Comparison of ENCODE assay signal across 8 cellular contexts in genomic region chr6:26026833-26027490, GRCh38.
DNase-seq lines count a peak whose midpoint lies in the region; ATAC-seq and TF ChIP-seq lines count a peak whose summit lies in the region.

No MANE protein-coding gene starts in this region.

- no peak for TF ChIP-seq CTCF in DOHH2 (IDR thresholded peaks at IDR 0.05; ENCODE audit: low read depth, low read length, poor library complexity, severe bottlenecking)
- TF ChIP-seq CTCF in fibroblast of mammary gland (conservative IDR thresholded peaks at IDR 0.05; ENCODE audit: control insufficient read depth, insufficient read depth, low read depth, low read length), result no peak
- TF ChIP-seq CTCF in nephron (IDR thresholded peaks at IDR 0.05; ENCODE audit: unreplicated experiment in 3 of 3), result no peak

- no peaks in the 10 kb centered on the region for H3K79me2 ChIP-seq in DOHH2 (ENCODE audit: control insufficient read depth, low read length)

- peak; percentile 70 for ATAC-seq in activated T-helper 17 cell treated with anti-CD3 and anti-CD28 coated beads, Interleukin-2, amount 50 U/mL, for 72 hours (replicated peaks)

- peak overlapping the region; percentile 100 for H3K27ac Mint-ChIP-seq in activated T-helper 17 cell treated with anti-CD3 and anti-CD28 coated beads, Interleukin-2, amount 50 U/mL, for 72 hours
- H3K27ac Mint-ChIP-seq in nephron, result peak overlapping the region; percentile 92 to 97 (median 97)

- H3K4me3 ChIP-seq in DOHH2 (ENCODE audit: low read length), result peak overlapping the region; percentile 73
- H3K4me3 ChIP-seq in fibroblast of mammary gland (ENCODE audit: control insufficient read depth, low read depth, low read length), result peak overlapping the region; percentile 79

- H3K27me3 ChIP-seq in DOHH2 (ENCODE audit: control insufficient read depth, low read length), result no peaks in the 10 kb centered on the region

- H3K4me2 ChIP-seq in DOHH2 (ENCODE audit: low read length), result peak overlapping the region; percentile 67

- H3K9me3 Mint-ChIP-seq in activated T-helper 17 cell treated with anti-CD3 and anti-CD28 coated beads, Interleukin-2, amount 50 U/mL, for 72 hours, result no peaks in the 10 kb centered on the region
- H3K9me3 Mint-ChIP-seq in nephron, result no peaks in the 10 kb centered on the region

- peaks cover 83% of the 10 kb centered on the region for H3K4me1 ChIP-seq in DOHH2 (ENCODE audit: control insufficient read depth, low read length)

- peak overlapping the region; percentile 98 for H3K27ac ChIP-seq in DOHH2 (ENCODE audit: low read depth, low read length)

- peaks cover 18% of the 10 kb centered on the region for H3K4me1 Mint-ChIP-seq in activated T-helper 17 cell treated with anti-CD3 and anti-CD28 coated beads, Interleukin-2, amount 50 U/mL, for 72 hours
- peaks cover 68% of the 10 kb centered on the region for H3K4me1 Mint-ChIP-seq in nephron

- peaks cover 13% of the 10 kb centered on the region for H3K36me3 ChIP-seq in DOHH2 (ENCODE audit: control insufficient read depth, low read length)

- H3K27me3 Mint-ChIP-seq in activated T-helper 17 cell treated with anti-CD3 and anti-CD28 coated beads, Interleukin-2, amount 50 U/mL, for 72 hours, result no peaks in the 10 kb centered on the region
- no peaks in the 10 kb centered on the region for H3K27me3 Mint-ChIP-seq in nephron (ENCODE audit: low read depth)

- no peaks in the 10 kb centered on the region for H3K9me2 ChIP-seq in DOHH2 (replicated peaks; ENCODE audit: control insufficient read depth, low read length)

- no peaks in the 10 kb centered on the region for H4K20me1 ChIP-seq in DOHH2 (ENCODE audit: control insufficient read depth, insufficient read depth, low read depth, low read length)

- peaks cover 62% of the 10 kb centered on the region for H3F3A ChIP-seq in DOHH2 (ENCODE audit: control insufficient read depth, insufficient read depth)

- peaks cover 21% of the 10 kb centered on the region for H3K36me3 Mint-ChIP-seq in activated T-helper 17 cell treated with anti-CD3 and anti-CD28 coated beads, Interleukin-2, amount 50 U/mL, for 72 hours (ENCODE audit: low read depth)
- H3K36me3 Mint-ChIP-seq in nephron (ENCODE audit: low read depth), result no peaks in the 10 kb centered on the region

- peak overlapping the region; percentile 96 for H3K4me3 Mint-ChIP-seq in activated T-helper 17 cell treated with anti-CD3 and anti-CD28 coated beads, Interleukin-2, amount 50 U/mL, for 72 hours
- H3K4me3 Mint-ChIP-seq in nephron, result peak overlapping the region; percentile 91 to 94 (median 92)

- no peaks in the 10 kb centered on the region for H3K9me3 ChIP-seq in DOHH2 (ENCODE audit: control insufficient read depth, insufficient read depth, low read length)

- DNase-seq in GOT3 (lab: John Stamatoyannopoulos, UW), result peak; percentile 47
- DNase-seq in LoVo (ENCODE audit: low spot score), result peak; percentile 89
- DNase-seq in RPMI8226, result peak; percentile 99
- DNase-seq in fibroblast of mammary gland (ENCODE audit: low read depth), result peak; percentile 96
- DNase-seq in stromal cell of bone marrow (ENCODE audit: low read depth), result peak; percentile 93

Comparison
In these comparisons a context has a peak if more than half of its experiments do, and no peak if none do; other contexts are left out.
1. Peak in every context shown above with its lines: DNase-seq, ATAC-seq, H3K4me3 ChIP-seq and H3K27ac ChIP-seq.
2. DNase-seq: peak in every context shown above with its lines; median percentile 99 in RPMI8226; 96 in fibroblast of mammary gland; 93 in stromal cell of bone marrow; 89 in LoVo; 47 in GOT3.